Comparison of ENCODE assay signal across 31 cellular contexts in the genomic region with DNA sequence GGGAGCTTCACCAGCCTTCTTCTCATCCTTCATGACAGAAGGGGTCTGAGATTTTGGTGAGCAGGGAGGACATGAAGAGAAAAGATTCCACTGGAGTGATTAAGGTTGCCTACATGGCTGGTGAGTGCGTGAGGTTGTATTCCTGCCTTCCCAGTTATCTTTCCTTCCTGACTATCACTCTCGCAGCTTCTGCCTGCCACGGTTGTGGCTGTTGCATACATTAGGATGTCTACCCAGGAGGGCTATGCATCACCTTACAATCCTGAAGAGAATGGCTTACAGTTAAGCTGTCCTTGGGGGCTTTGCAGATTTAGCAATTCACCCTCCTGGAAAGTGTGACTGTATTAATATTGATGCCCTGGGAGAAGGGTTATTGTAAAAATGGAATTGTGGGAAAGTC.
"Had no signal": no experiment of that assay in that cellular context is flagged by ENCODE, and none has a peak within 500 bp of the region (broad histone marks: within the 10 kb centered on the region; RNA-seq: fewer than 3 reads in every experiment).

No MANE protein-coding gene starts in this region.

- H3K4me3 ChIP-seq: left lung, lower lobe of right lung, pancreas, prostate gland, skin epidermis, stomach, testis, thyroid gland, transverse colon, upper lobe of right lung, uterus had no signal

- H3K27me3 ChIP-seq: left lung, pancreas, stomach, testis, thyroid gland, transverse colon, upper lobe of right lung, uterus had no signal

- ATAC-seq: left colon; left lung; lower lobe of right lung; natural killer cell; pancreas; right cardiac atrium; sciatic nerve; stimulated activated naive B cell treated with anti-CD40 and anti-IgM and Interleukin-4, amounts not matched to agents 10 μg/mL and 1 μg/mL and 100 μg/mL, for 72 hours; stimulated activated naive CD8-positive, alpha-beta T cell treated with anti-CD3 and anti-CD28 coated beads, Interleukin-15, Interleukin-2, amounts not matched to agents 100 U/mL and 50 U/mL, for 24 hours; upper lobe of right lung had no signal

- H3K27ac ChIP-seq: left lung, lower lobe of right lung, pancreas, prostate gland, skin epidermis, stomach, testis, thyroid gland, transverse colon, upper lobe of right lung, uterus had no signal

- H3K4me3 Mint-ChIP-seq: immature natural killer cell; mesothelial cell of epicardium; naive B cell; natural killer cell; nephron progenitor cell; stimulated activated naive B cell treated with anti-CD40 and anti-IgM and Interleukin-4, amounts not matched to agents 10 μg/mL and 1 μg/mL and 100 μg/mL, for 72 hours had no signal

- H3K4me1 Mint-ChIP-seq: immature natural killer cell; mesothelial cell of epicardium; naive B cell; natural killer cell; nephron progenitor cell; stimulated activated naive B cell treated with anti-CD40 and anti-IgM and Interleukin-4, amounts not matched to agents 10 μg/mL and 1 μg/mL and 100 μg/mL, for 72 hours had no signal

- H3K36me3 ChIP-seq: left lung, lower lobe of right lung, pancreas, prostate gland, stomach, thyroid gland, transverse colon, upper lobe of right lung, uterus had no signal

- H3K27me3 Mint-ChIP-seq: naive B cell; stimulated activated naive B cell treated with anti-CD40 and anti-IgM and Interleukin-4, amounts not matched to agents 10 μg/mL and 1 μg/mL and 100 μg/mL, for 72 hours had no signal

- H3K27ac Mint-ChIP-seq: immature natural killer cell; mesothelial cell of epicardium; naive B cell; natural killer cell; nephron progenitor cell; stimulated activated naive B cell treated with anti-CD40 and anti-IgM and Interleukin-4, amounts not matched to agents 10 μg/mL and 1 μg/mL and 100 μg/mL, for 72 hours had no signal

- H3K4me1 ChIP-seq: left lung, lower lobe of right lung, pancreas, prostate gland, stomach, testis, thyroid gland, transverse colon, upper lobe of right lung, uterus had no signal

- H3K36me3 Mint-ChIP-seq: immature natural killer cell; mesothelial cell of epicardium; naive B cell; natural killer cell; stimulated activated naive B cell treated with anti-CD40 and anti-IgM and Interleukin-4, amounts not matched to agents 10 μg/mL and 1 μg/mL and 100 μg/mL, for 72 hours had no signal

- H3K9me3 ChIP-seq: left lung, lower lobe of right lung, pancreas, prostate gland, stomach, testis, thyroid gland, transverse colon, upper lobe of right lung, uterus had no signal

- DNase-seq: hippocampal formation; immature natural killer cell; kidney; left colon; left lung; lower lobe of right lung; mammary epithelial cell; mesenchymal stem cell; naive B cell; natural killer cell; nephron progenitor cell; pancreas; posterior cingulate gyrus; retina; right cardiac atrium; stimulated activated CD4-positive, alpha-beta T cell treated with anti-CD3 and anti-CD28 coated beads, Interleukin-12 subunit alpha, Interleukin-12 subunit beta, amount 100 ng/mL, for 4 hours; stimulated activated CD4-positive, alpha-beta T cell treated with anti-CD3 and anti-CD28 coated beads, Interleukin-15, amount 100 ng/mL, for 24 hours; stimulated activated CD4-positive, alpha-beta T cell treated with anti-CD3 and anti-CD28 coated beads, Interleukin-2, amount 100 ng/mL, for 24 hours; stimulated activated CD4-positive, alpha-beta T cell treated with anti-CD3 and anti-CD28 coated beads, Interleukin-4, amount 100 ng/mL, for 1 hour; stimulated activated naive B cell treated with anti-CD40 and anti-IgM and Interleukin-4, amounts not matched to agents 10 μg/mL and 1 μg/mL and 100 μg/mL, for 72 hours; stimulated activated naive CD8-positive, alpha-beta T cell treated with anti-CD3 and anti-CD28 coated beads, Interleukin-15, Interleukin-2, amounts not matched to agents 100 U/mL and 50 U/mL, for 24 hours; stomach; testis; thyroid gland; transverse colon; upper lobe of right lung; uterus had no signal

- H3K9me3 Mint-ChIP-seq: mesothelial cell of epicardium; natural killer cell; nephron progenitor cell; stimulated activated naive B cell treated with anti-CD40 and anti-IgM and Interleukin-4, amounts not matched to agents 10 μg/mL and 1 μg/mL and 100 μg/mL, for 72 hours had no signal
